Comparison of ENCODE assay signal across 2 cellular contexts in the genomic region with DNA sequence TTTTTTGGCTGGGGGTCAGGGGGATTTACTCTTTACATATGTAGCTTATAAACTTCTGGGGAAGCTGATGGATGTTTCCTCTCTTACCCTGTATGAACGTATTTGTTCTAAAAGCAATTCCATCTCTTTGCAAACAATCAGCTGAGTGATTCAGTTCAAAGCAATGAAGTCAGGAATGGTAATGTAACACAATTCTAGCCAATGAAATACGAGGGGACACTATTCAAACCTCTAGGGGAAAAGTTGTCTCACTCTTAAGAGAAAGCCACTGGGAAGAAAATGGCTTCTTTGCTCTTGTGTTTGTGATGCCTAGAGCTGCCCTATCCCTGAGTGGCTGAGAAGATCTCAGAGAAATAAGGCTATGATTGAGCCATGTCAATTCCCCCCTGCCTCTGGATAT.
TF ChIP-seq lines count a peak whose summit lies in the region.

No MANE protein-coding gene starts in this region.

TF ChIP-seq in SK-N-SH, 30 proteins besides CTCF, POLR2A, EP300 and RAD21:
- no peak for TF ChIP-seq SIN3A (IDR thresholded peaks at IDR 0.05; ENCODE audit: borderline replicate concordance, low read depth, low read length)
- no peak for TF ChIP-seq USF2 (IDR thresholded peaks at IDR 0.05; ENCODE audit: borderline replicate concordance, low read depth, low read length)
- TF ChIP-seq TAF1 (IDR thresholded peaks at IDR 0.05; ENCODE audit: borderline replicate concordance, low read depth, low read length): no peak
- no peak for TF ChIP-seq YY1 (IDR thresholded peaks at IDR 0.05; ENCODE audit: low read depth)
- TF ChIP-seq RCOR1 (IDR thresholded peaks at IDR 0.05; ENCODE audit: low read length): no peak
- TF ChIP-seq SMC3 (IDR thresholded peaks at IDR 0.05; ENCODE audit: low read depth, low read length): no peak
- TF ChIP-seq, protein P1, sequence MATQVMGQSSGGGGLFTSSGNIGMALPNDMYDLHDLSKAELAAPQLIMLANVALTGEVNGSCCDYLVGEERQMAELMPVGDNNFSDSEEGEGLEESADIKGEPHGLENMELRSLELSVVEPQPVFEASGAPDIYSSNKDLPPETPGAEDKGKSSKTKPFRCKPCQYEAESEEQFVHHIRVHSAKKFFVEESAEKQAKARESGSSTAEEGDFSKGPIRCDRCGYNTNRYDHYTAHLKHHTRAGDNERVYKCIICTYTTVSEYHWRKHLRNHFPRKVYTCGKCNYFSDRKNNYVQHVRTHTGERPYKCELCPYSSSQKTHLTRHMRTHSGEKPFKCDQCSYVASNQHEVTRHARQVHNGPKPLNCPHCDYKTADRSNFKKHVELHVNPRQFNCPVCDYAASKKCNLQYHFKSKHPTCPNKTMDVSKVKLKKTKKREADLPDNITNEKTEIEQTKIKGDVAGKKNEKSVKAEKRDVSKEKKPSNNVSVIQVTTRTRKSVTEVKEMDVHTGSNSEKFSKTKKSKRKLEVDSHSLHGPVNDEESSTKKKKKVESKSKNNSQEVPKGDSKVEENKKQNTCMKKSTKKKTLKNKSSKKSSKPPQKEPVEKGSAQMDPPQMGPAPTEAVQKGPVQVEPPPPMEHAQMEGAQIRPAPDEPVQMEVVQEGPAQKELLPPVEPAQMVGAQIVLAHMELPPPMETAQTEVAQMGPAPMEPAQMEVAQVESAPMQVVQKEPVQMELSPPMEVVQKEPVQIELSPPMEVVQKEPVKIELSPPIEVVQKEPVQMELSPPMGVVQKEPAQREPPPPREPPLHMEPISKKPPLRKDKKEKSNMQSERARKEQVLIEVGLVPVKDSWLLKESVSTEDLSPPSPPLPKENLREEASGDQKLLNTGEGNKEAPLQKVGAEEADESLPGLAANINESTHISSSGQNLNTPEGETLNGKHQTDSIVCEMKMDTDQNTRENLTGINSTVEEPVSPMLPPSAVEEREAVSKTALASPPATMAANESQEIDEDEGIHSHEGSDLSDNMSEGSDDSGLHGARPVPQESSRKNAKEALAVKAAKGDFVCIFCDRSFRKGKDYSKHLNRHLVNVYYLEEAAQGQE (IDR thresholded peaks at IDR 0.05; ENCODE audit: low read depth, low read length): no peak
- no peak for TF ChIP-seq MEF2A (IDR thresholded peaks at IDR 0.05; ENCODE audit: borderline replicate concordance, low read depth)
TF ChIP-seq in SK-N-SH: peak in this region for 0.

TF ChIP-seq in SK-N-SH treated with all-trans-retinoic acid at 6 μM for 48 hours, 23 proteins besides CTCF, POLR2A, EP300 and RAD21:
- TF ChIP-seq BACH2 (CRISPR knock-in tag; IDR thresholded peaks at IDR 0.05; ENCODE audit: borderline replicate concordance): no peak
- no peak for TF ChIP-seq OSR1 (CRISPR knock-in tag; IDR thresholded peaks at IDR 0.05)
- TF ChIP-seq POU6F1 (CRISPR knock-in tag; IDR thresholded peaks at IDR 0.05; ENCODE audit: borderline replicate concordance, low read depth): no peak
- TF ChIP-seq TCF4 (CRISPR knock-in tag; IDR thresholded peaks at IDR 0.05; ENCODE audit: borderline replicate concordance): no peak
- TF ChIP-seq ZC3H10 (CRISPR knock-in tag; IDR thresholded peaks at IDR 0.05): no peak
- TF ChIP-seq ZFP3 (CRISPR knock-in tag; IDR thresholded peaks at IDR 0.05): no peak
- TF ChIP-seq, protein P2, sequence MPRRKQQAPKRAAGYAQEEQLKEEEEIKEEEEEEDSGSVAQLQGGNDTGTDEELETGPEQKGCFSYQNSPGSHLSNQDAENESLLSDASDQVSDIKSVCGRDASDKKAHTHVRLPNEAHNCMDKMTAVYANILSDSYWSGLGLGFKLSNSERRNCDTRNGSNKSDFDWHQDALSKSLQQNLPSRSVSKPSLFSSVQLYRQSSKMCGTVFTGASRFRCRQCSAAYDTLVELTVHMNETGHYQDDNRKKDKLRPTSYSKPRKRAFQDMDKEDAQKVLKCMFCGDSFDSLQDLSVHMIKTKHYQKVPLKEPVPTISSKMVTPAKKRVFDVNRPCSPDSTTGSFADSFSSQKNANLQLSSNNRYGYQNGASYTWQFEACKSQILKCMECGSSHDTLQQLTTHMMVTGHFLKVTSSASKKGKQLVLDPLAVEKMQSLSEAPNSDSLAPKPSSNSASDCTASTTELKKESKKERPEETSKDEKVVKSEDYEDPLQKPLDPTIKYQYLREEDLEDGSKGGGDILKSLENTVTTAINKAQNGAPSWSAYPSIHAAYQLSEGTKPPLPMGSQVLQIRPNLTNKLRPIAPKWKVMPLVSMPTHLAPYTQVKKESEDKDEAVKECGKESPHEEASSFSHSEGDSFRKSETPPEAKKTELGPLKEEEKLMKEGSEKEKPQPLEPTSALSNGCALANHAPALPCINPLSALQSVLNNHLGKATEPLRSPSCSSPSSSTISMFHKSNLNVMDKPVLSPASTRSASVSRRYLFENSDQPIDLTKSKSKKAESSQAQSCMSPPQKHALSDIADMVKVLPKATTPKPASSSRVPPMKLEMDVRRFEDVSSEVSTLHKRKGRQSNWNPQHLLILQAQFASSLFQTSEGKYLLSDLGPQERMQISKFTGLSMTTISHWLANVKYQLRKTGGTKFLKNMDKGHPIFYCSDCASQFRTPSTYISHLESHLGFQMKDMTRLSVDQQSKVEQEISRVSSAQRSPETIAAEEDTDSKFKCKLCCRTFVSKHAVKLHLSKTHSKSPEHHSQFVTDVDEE (CRISPR knock-in tag; IDR thresholded peaks at IDR 0.05): no peak
- TF ChIP-seq PPARA (CRISPR knock-in tag; IDR thresholded peaks at IDR 0.05; ENCODE audit: borderline replicate concordance): no peak
- TF ChIP-seq ESRRG (CRISPR knock-in tag; IDR thresholded peaks at IDR 0.05): no peak
- TF ChIP-seq CSRNP3 (CRISPR knock-in tag; IDR thresholded peaks at IDR 0.05): no peak
- TF ChIP-seq ISL1 (CRISPR knock-in tag; IDR thresholded peaks at IDR 0.05): no peak
- TF ChIP-seq GLIS3 (CRISPR knock-in tag; IDR thresholded peaks at IDR 0.05): no peak
- TF ChIP-seq CSDC2 (CRISPR knock-in tag; IDR thresholded peaks at IDR 0.05): no peak
- no peak for TF ChIP-seq ZFP30 (CRISPR knock-in tag; IDR thresholded peaks at IDR 0.05)
- no peak for TF ChIP-seq TOX (CRISPR knock-in tag; IDR thresholded peaks at IDR 0.05; ENCODE audit: borderline replicate concordance)
- no peak for TF ChIP-seq CREB5 (CRISPR knock-in tag; IDR thresholded peaks at IDR 0.05; ENCODE audit: low read depth)
- TF ChIP-seq RARB (CRISPR knock-in tag; IDR thresholded peaks at IDR 0.05): no peak
